ENCODE assay signal across 9 cellular contexts in genomic region chr4:77072195-77072753, GRCh38. TPM values are rescaled to one million over a fixed set of nuclear protein-coding genes. Genes with fewer than 3 reads are reported as not detected.
A peak's percentile ranks its signal among the peaks of the same experiment; 100 is the strongest.
DNase-seq lines count a peak whose midpoint lies in the region; ATAC-seq and TF ChIP-seq lines count a peak whose summit lies in the region.
"Had no signal": no experiment of that assay in that cellular context is flagged by ENCODE, and none has a peak within 500 bp of the region (broad histone marks: within the 10 kb centered on the region; RNA-seq: fewer than 3 reads in every experiment).

No MANE protein-coding gene starts in this region.

- H3K27ac Mint-ChIP-seq in glutamatergic neuron (ENCODE audit: unreplicated experiment): no peak overlapping the region

- 57 to 61% methylated on average over 5 of the region's 5 CpGs for WGBS in tibial nerve, 2 donors
- WGBS in psoas muscle, 3 donors: 59 to 67% (median 66%) methylated on average over 5 of the region's 5 CpGs

- intact Hi-C loops in psoas muscle (cut with DNase I): no loop called here

- H3K4me3 ChIP-seq in tibial nerve (no peak overlapping the region), psoas muscle (no peak overlapping the region)

- no peak for TF ChIP-seq CTCF in glutamatergic neuron (IDR thresholded peaks at IDR 0.05; ENCODE audit: partially characterized antibody, unreplicated experiment)
- no peak for TF ChIP-seq CTCF in tibial nerve (IDR thresholded peaks at IDR 0.05)
- TF ChIP-seq CTCF in psoas muscle (IDR thresholded peaks at IDR 0.05): no peak

- peaks cover 0 to 66% (median 22%) of the 10 kb centered on the region in 4 donors for H3K4me1 ChIP-seq in tibial nerve
- peaks cover 43% of the 10 kb centered on the region for H3K4me1 ChIP-seq in psoas muscle

- no peak for ATAC-seq in psoas muscle
- ATAC-seq: left lobe of liver had no signal

- H3K36me3 ChIP-seq in tibial nerve (peaks cover 0 to 2% (median 0%) of the 10 kb centered on the region in 3 donors), psoas muscle (ENCODE audit: insufficient read depth in 1 of 2, low read depth in 1 of 2) (no peaks in the 10 kb centered on the region)

- H3K27ac ChIP-seq in tibial nerve: peak overlapping the region in 3 of 4 donors; percentile 43 to 100 (median 100)
- no peak overlapping the region for H3K27ac ChIP-seq in psoas muscle

- H3K4me3 Mint-ChIP-seq in glutamatergic neuron (ENCODE audit: unreplicated experiment): peak overlapping the region; percentile 55

- H3K9me3 Mint-ChIP-seq in glutamatergic neuron (ENCODE audit: unreplicated experiment): peaks cover 11% of the 10 kb centered on the region

- in situ Hi-C loops in ACHN (cut with HindIII; ENCODE audit: low pct_ligation_motif_present, low pct_unique_long_range_greater_than_20kb, low sequenced_read_pairs): no loop called here

- TF ChIP-seq EP300 in tibial nerve (IDR thresholded peaks at IDR 0.05): no peak

- no peaks in the 10 kb centered on the region for H3K27me3 ChIP-seq in tibial nerve
- H3K27me3 ChIP-seq in psoas muscle (ENCODE audit: insufficient read depth in 3 of 3, low read length in 2 of 3): no peaks in the 10 kb centered on the region

- H3K27me3 Mint-ChIP-seq in glutamatergic neuron (ENCODE audit: unreplicated experiment): peaks cover 9% of the 10 kb centered on the region

- H3K36me3 Mint-ChIP-seq in glutamatergic neuron (ENCODE audit: unreplicated experiment): no peaks in the 10 kb centered on the region

- peak; percentile 25 for DNase-seq in stimulated activated CD4-positive, alpha-beta T cell treated with anti-CD3 and anti-CD28 coated beads, Interleukin-1b, Interleukin-23, amount 100 ng/mL, for 48 hours
- no peak for DNase-seq in stimulated activated CD4-positive, alpha-beta T cell treated with anti-CD3 and anti-CD28 coated beads, Interleukin-4, amount 100 ng/mL, for 24 hours
- DNase-seq in activated CD4-positive, alpha-beta T cell treated with anti-CD3 and anti-CD28 coated beads, Interleukin-2, amount 50 U/mL, for 1 hour: peak; percentile 38
- DNase-seq in glutamatergic neuron (no peak), tibial nerve (ENCODE audit: low spot score in 2 of 2) (no peak), ACHN (no peak), Kasumi-1 (lab: John Stamatoyannopoulos, UW) (no peak), psoas muscle (no peak)

- H3K4me1 Mint-ChIP-seq in glutamatergic neuron (ENCODE audit: low read depth, unreplicated experiment): peaks cover 14% of the 10 kb centered on the region

- H3K9me3 ChIP-seq in tibial nerve (no peaks in the 10 kb centered on the region), psoas muscle (no peaks in the 10 kb centered on the region)

- no peak for TF ChIP-seq POLR2A in tibial nerve (IDR thresholded peaks at IDR 0.05)

RNA-seq across cellular contexts. Expression of gene CCNI, which starts 3.5 kb away (rescaled TPM):
- total RNA-seq in glutamatergic neuron (ENCODE audit: unreplicated experiment) (600 TPM), tibial nerve (100 to 1,000 TPM; 186 to 259 (median 198) TPM), psoas muscle (100 to 1,000 TPM; 147 to 182 (median 159) TPM)
- polyA plus RNA-seq in psoas muscle: 100 to 1,000 TPM in 1 of 3 donors, 10 to 100 TPM in 2; 82.1 to 122 (median 98.6) TPM

Comparison
In these comparisons a context has a peak if more than half of its experiments do, and no peak if none do; other contexts are left out.
1. DNase-seq: peak in stimulated activated CD4-positive, alpha-beta T cell treated with anti-CD3 and anti-CD28 coated beads, Interleukin-1b, Interleukin-23, amount 100 ng/mL, for 48 hours (single experiment) and activated CD4-positive, alpha-beta T cell treated with anti-CD3 and anti-CD28 coated beads, Interleukin-2, amount 50 U/mL, for 1 hour (single experiment); none in stimulated activated CD4-positive, alpha-beta T cell treated with anti-CD3 and anti-CD28 coated beads, Interleukin-4, amount 100 ng/mL, for 24 hours (single experiment), glutamatergic neuron (single experiment), tibial nerve (0 of 2), ACHN (single experiment), Kasumi-1 (0 of 2) and psoas muscle (0 of 2).